ENCODE assay signal across 1 cellular context in the genomic region with DNA sequence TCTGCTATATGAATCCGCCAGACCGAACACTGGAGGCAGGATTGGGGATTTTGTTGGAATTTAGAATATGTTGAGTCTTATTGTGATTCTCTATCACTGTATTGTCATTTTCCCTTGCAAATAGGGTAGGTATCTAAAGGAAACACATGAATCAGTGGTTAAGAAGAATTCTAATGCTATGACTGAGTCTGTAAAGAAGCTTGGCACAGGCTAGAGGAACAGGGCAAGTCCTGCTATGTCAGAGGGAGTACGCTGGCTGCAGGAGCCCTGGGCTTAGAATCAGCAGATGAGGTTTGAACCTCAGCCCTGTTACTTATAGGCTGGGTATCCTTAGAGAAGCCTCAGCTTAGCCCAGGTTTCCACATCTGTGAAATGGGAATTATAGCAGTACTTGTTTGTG.
TF ChIP-seq lines count a peak whose summit lies in the region.

No MANE protein-coding gene starts in this region.

TF ChIP-seq in SK-N-SH, 30 proteins besides CTCF, POLR2A, EP300 and RAD21 (continued from another document):
- TF ChIP-seq GABPA (IDR thresholded peaks at IDR 0.05; ENCODE audit: low read depth) = no peak
- no peak for TF ChIP-seq RXRA (IDR thresholded peaks at IDR 0.05; ENCODE audit: borderline replicate concordance, low read depth)
- TF ChIP-seq, protein P1, sequence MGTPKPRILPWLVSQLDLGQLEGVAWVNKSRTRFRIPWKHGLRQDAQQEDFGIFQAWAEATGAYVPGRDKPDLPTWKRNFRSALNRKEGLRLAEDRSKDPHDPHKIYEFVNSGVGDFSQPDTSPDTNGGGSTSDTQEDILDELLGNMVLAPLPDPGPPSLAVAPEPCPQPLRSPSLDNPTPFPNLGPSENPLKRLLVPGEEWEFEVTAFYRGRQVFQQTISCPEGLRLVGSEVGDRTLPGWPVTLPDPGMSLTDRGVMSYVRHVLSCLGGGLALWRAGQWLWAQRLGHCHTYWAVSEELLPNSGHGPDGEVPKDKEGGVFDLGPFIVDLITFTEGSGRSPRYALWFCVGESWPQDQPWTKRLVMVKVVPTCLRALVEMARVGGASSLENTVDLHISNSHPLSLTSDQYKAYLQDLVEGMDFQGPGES (IDR thresholded peaks at IDR 0.05; ENCODE audit: low read depth, low read length) = no peak
- no peak for TF ChIP-seq RCOR1 (IDR thresholded peaks at IDR 0.05; ENCODE audit: low read length)
- TF ChIP-seq, protein P2, sequence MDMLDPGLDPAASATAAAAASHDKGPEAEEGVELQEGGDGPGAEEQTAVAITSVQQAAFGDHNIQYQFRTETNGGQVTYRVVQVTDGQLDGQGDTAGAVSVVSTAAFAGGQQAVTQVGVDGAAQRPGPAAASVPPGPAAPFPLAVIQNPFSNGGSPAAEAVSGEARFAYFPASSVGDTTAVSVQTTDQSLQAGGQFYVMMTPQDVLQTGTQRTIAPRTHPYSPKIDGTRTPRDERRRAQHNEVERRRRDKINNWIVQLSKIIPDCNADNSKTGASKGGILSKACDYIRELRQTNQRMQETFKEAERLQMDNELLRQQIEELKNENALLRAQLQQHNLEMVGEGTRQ (IDR thresholded peaks at IDR 0.05; ENCODE audit: borderline replicate concordance, low read depth, low read length) = no peak
- TF ChIP-seq TCF12 (IDR thresholded peaks at IDR 0.05) = peak; percentile 83
- no peak for TF ChIP-seq RFX5 (IDR thresholded peaks at IDR 0.05; ENCODE audit: low read length)
- no peak for TF ChIP-seq POLR2AphosphoS5 (IDR thresholded peaks at IDR 0.05; ENCODE audit: low read depth, low read length)
- TF ChIP-seq, protein P3, sequence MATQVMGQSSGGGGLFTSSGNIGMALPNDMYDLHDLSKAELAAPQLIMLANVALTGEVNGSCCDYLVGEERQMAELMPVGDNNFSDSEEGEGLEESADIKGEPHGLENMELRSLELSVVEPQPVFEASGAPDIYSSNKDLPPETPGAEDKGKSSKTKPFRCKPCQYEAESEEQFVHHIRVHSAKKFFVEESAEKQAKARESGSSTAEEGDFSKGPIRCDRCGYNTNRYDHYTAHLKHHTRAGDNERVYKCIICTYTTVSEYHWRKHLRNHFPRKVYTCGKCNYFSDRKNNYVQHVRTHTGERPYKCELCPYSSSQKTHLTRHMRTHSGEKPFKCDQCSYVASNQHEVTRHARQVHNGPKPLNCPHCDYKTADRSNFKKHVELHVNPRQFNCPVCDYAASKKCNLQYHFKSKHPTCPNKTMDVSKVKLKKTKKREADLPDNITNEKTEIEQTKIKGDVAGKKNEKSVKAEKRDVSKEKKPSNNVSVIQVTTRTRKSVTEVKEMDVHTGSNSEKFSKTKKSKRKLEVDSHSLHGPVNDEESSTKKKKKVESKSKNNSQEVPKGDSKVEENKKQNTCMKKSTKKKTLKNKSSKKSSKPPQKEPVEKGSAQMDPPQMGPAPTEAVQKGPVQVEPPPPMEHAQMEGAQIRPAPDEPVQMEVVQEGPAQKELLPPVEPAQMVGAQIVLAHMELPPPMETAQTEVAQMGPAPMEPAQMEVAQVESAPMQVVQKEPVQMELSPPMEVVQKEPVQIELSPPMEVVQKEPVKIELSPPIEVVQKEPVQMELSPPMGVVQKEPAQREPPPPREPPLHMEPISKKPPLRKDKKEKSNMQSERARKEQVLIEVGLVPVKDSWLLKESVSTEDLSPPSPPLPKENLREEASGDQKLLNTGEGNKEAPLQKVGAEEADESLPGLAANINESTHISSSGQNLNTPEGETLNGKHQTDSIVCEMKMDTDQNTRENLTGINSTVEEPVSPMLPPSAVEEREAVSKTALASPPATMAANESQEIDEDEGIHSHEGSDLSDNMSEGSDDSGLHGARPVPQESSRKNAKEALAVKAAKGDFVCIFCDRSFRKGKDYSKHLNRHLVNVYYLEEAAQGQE (IDR thresholded peaks at IDR 0.05; ENCODE audit: low read depth, low read length) = no peak
- TF ChIP-seq FOSL2 (IDR thresholded peaks at IDR 0.05; ENCODE audit: borderline replicate concordance, low read depth) = peak; percentile 77; the same call in 1 of the 2 replicates
- TF ChIP-seq, protein P4, sequence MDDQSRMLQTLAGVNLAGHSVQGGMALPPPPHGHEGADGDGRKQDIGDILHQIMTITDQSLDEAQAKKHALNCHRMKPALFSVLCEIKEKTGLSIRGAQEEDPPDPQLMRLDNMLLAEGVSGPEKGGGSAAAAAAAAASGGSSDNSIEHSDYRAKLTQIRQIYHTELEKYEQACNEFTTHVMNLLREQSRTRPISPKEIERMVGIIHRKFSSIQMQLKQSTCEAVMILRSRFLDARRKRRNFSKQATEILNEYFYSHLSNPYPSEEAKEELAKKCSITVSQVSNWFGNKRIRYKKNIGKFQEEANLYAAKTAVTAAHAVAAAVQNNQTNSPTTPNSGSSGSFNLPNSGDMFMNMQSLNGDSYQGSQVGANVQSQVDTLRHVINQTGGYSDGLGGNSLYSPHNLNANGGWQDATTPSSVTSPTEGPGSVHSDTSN (IDR thresholded peaks at IDR 0.05) = peak; percentile 26; the same call in 1 of the 2 replicates
- TF ChIP-seq TAF1 (IDR thresholded peaks at IDR 0.05; ENCODE audit: borderline replicate concordance, low read depth, low read length) = no peak
- peak; percentile 89 for TF ChIP-seq NFIC (IDR thresholded peaks at IDR 0.05; ENCODE audit: borderline replicate concordance)
